17 cellular contexts compared by ENCODE assay signal in the genomic region with DNA sequence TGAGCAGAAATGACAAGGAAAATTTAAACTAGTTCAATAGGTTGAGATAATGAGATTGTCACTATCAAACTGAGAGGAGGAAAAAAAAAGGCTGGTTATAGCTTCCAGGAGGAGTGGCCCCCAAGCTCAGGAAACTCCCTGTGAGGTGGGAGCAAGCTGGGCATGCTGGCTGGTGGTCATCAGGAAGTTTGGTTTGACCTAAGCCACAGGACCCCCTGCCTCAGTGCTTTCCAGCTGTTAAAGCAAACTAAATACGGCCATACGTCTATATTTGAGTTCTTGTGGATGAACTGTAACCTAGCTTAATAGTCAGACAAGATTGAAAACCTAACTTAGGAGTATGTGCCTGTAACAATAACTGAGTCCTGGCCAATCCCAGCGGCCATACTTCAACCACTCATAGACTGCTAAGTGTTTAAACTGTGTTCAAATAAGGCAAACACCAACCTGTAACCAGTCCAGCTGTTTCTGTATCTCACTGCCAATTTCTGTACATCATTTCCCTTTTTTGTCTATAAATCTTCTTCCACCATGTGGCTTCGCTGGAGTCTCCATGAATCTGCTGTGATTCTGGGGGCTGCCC.
"Had no signal": no experiment of that assay in that cellular context is flagged by ENCODE, and none has a peak within 500 bp of the region (broad histone marks: within the 10 kb centered on the region; RNA-seq: fewer than 3 reads in every experiment).

No MANE protein-coding gene starts in this region.

- H3K27me3 Mint-ChIP-seq: activated CD4-positive, alpha-beta T cell treated with anti-CD3 and anti-CD28 coated beads for 36 hours; activated T-cell treated with anti-CD3 and anti-CD28 coated beads, Interleukin-2, amount 50 U/mL, for 24 hours; naive B cell had no signal

- H3K4me3 Mint-ChIP-seq: activated CD4-positive, alpha-beta memory T cell treated with anti-CD3 and anti-CD28 coated beads, Interleukin-2, amount 10 ng/mL, durations not matched to agents 7 days and 5 days; activated CD4-positive, alpha-beta T cell treated with anti-CD3 and anti-CD28 coated beads for 36 hours; activated T-cell treated with anti-CD3 and anti-CD28 coated beads, Interleukin-2, amount 50 U/mL, for 24 hours; naive B cell had no signal

- H3K9me3 Mint-ChIP-seq: activated naive CD4-positive, alpha-beta T cell treated with anti-CD3 and anti-CD28 coated beads, Interleukin-2, amount 50 U/mL, for 72 hours; activated T-cell treated with anti-CD3 and anti-CD28 coated beads, Interleukin-2, amount 50 U/mL, for 24 hours; naive B cell had no signal

- DNase-seq: activated CD4-positive, alpha-beta memory T cell treated with anti-CD3 and anti-CD28 coated beads, Interleukin-2, amount 10 ng/mL, durations not matched to agents 7 days and 5 days; activated CD4-positive, alpha-beta T cell treated with anti-CD3 and anti-CD28 coated beads for 36 hours; activated effector memory CD4-positive, alpha-beta T cell treated with anti-CD3 and anti-CD28 coated beads, Interleukin-2, amount 50 U/mL, for 16 hours; activated T-cell treated with anti-CD3 and anti-CD28 coated beads, Interleukin-2, amount 50 U/mL, for 24 hours; brain microvascular endothelial cell; dermis blood vessel endothelial cell; erythroblast; naive B cell; posterior cingulate gyrus; retina; stimulated activated CD4-positive, alpha-beta T cell treated with anti-CD3 and anti-CD28 coated beads, Interleukin-4, amount 100 ng/mL, for 1 hour; stimulated activated naive CD4-positive, alpha-beta T cell; transverse colon had no signal

- H3K27me3 ChIP-seq: brain microvascular endothelial cell, gastroesophageal sphincter, neutrophil, transverse colon had no signal

- H3K4me1 Mint-ChIP-seq: activated CD4-positive, alpha-beta memory T cell treated with anti-CD3 and anti-CD28 coated beads, Interleukin-2, amount 10 ng/mL, durations not matched to agents 7 days and 5 days; activated CD4-positive, alpha-beta T cell treated with anti-CD3 and anti-CD28 coated beads for 36 hours; naive B cell had no signal

- H3K27ac ChIP-seq: brain microvascular endothelial cell, gastroesophageal sphincter, neutrophil, transverse colon had no signal

- H3K27ac Mint-ChIP-seq: activated CD4-positive, alpha-beta memory T cell treated with anti-CD3 and anti-CD28 coated beads, Interleukin-2, amount 10 ng/mL, durations not matched to agents 7 days and 5 days; activated CD4-positive, alpha-beta T cell treated with anti-CD3 and anti-CD28 coated beads for 36 hours; activated naive CD4-positive, alpha-beta T cell treated with anti-CD3 and anti-CD28 coated beads, Interleukin-2, amount 50 U/mL, for 72 hours; activated T-cell treated with anti-CD3 and anti-CD28 coated beads, Interleukin-2, amount 50 U/mL, for 24 hours had no signal

- H3K4me1 ChIP-seq: gastroesophageal sphincter, transverse colon had no signal

- H3K36me3 Mint-ChIP-seq: activated naive CD4-positive, alpha-beta T cell treated with anti-CD3 and anti-CD28 coated beads, Interleukin-2, amount 50 U/mL, for 72 hours had no signal

- H3K36me3 ChIP-seq: brain microvascular endothelial cell, gastroesophageal sphincter, neutrophil, transverse colon had no signal

- H3K9me3 ChIP-seq: gastroesophageal sphincter, neutrophil, transverse colon had no signal

- ATAC-seq: activated CD4-positive, alpha-beta T cell treated with anti-CD3 and anti-CD28 coated beads for 36 hours; activated naive CD4-positive, alpha-beta T cell treated with anti-CD3 and anti-CD28 coated beads, Interleukin-2, amount 50 U/mL, for 72 hours; gastroesophageal sphincter; left lobe of liver had no signal

- H3K4me3 ChIP-seq: gastroesophageal sphincter, transverse colon had no signal
